ENCODE assay signal across 11 cellular contexts in the genomic region with DNA sequence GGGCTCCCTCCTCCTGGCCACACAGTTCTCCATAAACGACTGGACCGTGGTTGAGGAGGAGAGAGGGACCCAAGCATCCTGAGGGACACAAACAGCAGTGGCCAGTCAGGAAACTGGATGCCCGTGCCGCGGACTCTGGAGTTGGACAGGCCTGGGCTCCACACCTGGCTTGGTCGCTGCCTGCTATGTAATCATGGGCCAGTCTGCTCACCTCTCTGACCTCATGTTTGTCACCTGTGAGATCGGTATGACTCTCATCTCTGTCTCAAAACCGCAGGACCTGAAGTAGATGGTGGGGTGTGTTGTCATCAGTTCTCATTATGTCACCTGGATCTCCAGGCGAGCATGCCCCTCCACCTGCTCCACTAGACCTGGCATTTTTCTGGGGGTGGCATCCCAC. TPM values are rescaled to one million over a fixed set of nuclear protein-coding genes. Genes with fewer than 3 reads are reported as not detected.
A peak's percentile ranks its signal among the peaks of the same experiment; 100 is the strongest.
DNase-seq lines count a peak whose midpoint lies in the region; ATAC-seq and TF ChIP-seq lines count a peak whose summit lies in the region.
"Had no signal": no experiment of that assay in that cellular context is flagged by ENCODE, and none has a peak within 500 bp of the region (broad histone marks: within the 10 kb centered on the region; RNA-seq: fewer than 3 reads in every experiment).

No MANE protein-coding gene starts in this region.

- TF ChIP-seq POLR2A in sigmoid colon (IDR thresholded peaks at IDR 0.05): no peak

- CTCF ChIA-PET in CD8-positive, alpha-beta T cell (lab: Charles Lee): interaction anchor here (1.6 kb wide), 1 partner anchor 26 kb away, joined by 3 read pairs; no protein-coding TSS in a partner anchor

- no peak for TF ChIP-seq EP300 in sigmoid colon (IDR thresholded peaks at IDR 0.05)

- peaks cover 22% of the 10 kb centered on the region for H3K4me1 ChIP-seq in CD8-positive, alpha-beta T cell (ENCODE audit: insufficient read depth, low read length)
- H3K4me1 ChIP-seq in sigmoid colon: peaks cover 0 to 74% (median 66%) of the 10 kb centered on the region in 4 donors

- no peaks in the 10 kb centered on the region for H3K36me3 Mint-ChIP-seq in CD8-positive, alpha-beta T cell

- WGBS in sigmoid colon, 2 donors: 79 to 86% methylated on average over 9 of the region's 9 CpGs

- no peak overlapping the region for H3K4me3 Mint-ChIP-seq in CD8-positive, alpha-beta T cell

- no peak overlapping the region for H3K27ac ChIP-seq in CD8-positive, alpha-beta T cell (ENCODE audit: low read depth, low read length)
- H3K27ac ChIP-seq in HL-60 (replicated peaks) (peak overlapping the region; percentile 92), dorsolateral prefrontal cortex (peak overlapping the region in 57 of 59 donors; percentile 90 to 100 (median 99)), sigmoid colon (peak overlapping the region; percentile 92 to 95 (median 94))

- peak; percentile 24 for ATAC-seq in CD8-positive, alpha-beta T cell
- no peak for ATAC-seq in HG03108 (IDR thresholded peaks at IDR 0.05; ENCODE audit: unreplicated experiment)
- no peak for ATAC-seq in GM18519 (IDR thresholded peaks at IDR 0.05; ENCODE audit: low FRiP score, unreplicated experiment)
- ATAC-seq in HG03469 (IDR thresholded peaks at IDR 0.05; ENCODE audit: unreplicated experiment): no peak
- ATAC-seq: PC-3 had no signal

- no peak overlapping the region for H3K4me3 ChIP-seq in CD8-positive, alpha-beta T cell (ENCODE audit: low read depth, low read length)
- H3K4me3 ChIP-seq in HL-60 (replicated peaks; ENCODE audit: insufficient read depth, low read length) (no peak overlapping the region), dorsolateral prefrontal cortex (no peak overlapping the region), sigmoid colon (no peak overlapping the region)
- H3K4me3 ChIP-seq: HAP-1 had no signal

- TF ChIP-seq CTCF in CD8-positive, alpha-beta T cell (IDR thresholded peaks at IDR 0.05): no peak
- TF ChIP-seq CTCF in HL-60 (IDR thresholded peaks at IDR 0.05; ENCODE audit: insufficient read depth, low read length): no peak
- no peak for TF ChIP-seq CTCF in dorsolateral prefrontal cortex (IDR thresholded peaks at IDR 0.05 in 54 of 56, conservative IDR thresholded peaks at IDR 0.05 in 2 of 56; ENCODE audit: low read depth in 1 of 56, partially characterized antibody in 56 of 56)
- no peak for TF ChIP-seq CTCF in sigmoid colon (IDR thresholded peaks at IDR 0.05)

- no peaks in the 10 kb centered on the region for H3K9me3 ChIP-seq in CD8-positive, alpha-beta T cell (ENCODE audit: low read length)
- no peaks in the 10 kb centered on the region for H3K9me3 ChIP-seq in sigmoid colon
- H3K9me3 ChIP-seq: HAP-1 had no signal

- intact Hi-C loops in CD8-positive, alpha-beta T cell (cut with DNase I, micrococcal nuclease): no loop called here
- intact Hi-C loops in dorsolateral prefrontal cortex (cut with DNase I) (no loop called here), sigmoid colon (cut with DNase I) (no loop called here)

- H3K27me3 ChIP-seq in CD8-positive, alpha-beta T cell (ENCODE audit: insufficient read depth, low read length): no peaks in the 10 kb centered on the region
- no peaks in the 10 kb centered on the region for H3K27me3 ChIP-seq in HL-60 (ENCODE audit: insufficient read depth, poor library complexity, severe bottlenecking)
- H3K27me3 ChIP-seq in dorsolateral prefrontal cortex: no peaks in the 10 kb centered on the region
- H3K27me3 ChIP-seq in sigmoid colon: no peaks in the 10 kb centered on the region

- no peaks in the 10 kb centered on the region for H3K9me3 Mint-ChIP-seq in CD8-positive, alpha-beta T cell

- H3K4me1 Mint-ChIP-seq in CD8-positive, alpha-beta T cell (ENCODE audit: low read depth): peaks cover 45% of the 10 kb centered on the region

- POLR2A ChIA-PET in CD8-positive, alpha-beta T cell (lab: Charles Lee): interaction anchor here (1.0 kb wide), 1 partner anchor 8 kb away, joined by 3 read pairs; no protein-coding TSS in a partner anchor

- H3K27me3 Mint-ChIP-seq in CD8-positive, alpha-beta T cell (ENCODE audit: low read depth): peaks cover 3% of the 10 kb centered on the region

- no peaks in the 10 kb centered on the region for H3K36me3 ChIP-seq in CD8-positive, alpha-beta T cell (ENCODE audit: insufficient read depth, low read length)
- no peaks in the 10 kb centered on the region for H3K36me3 ChIP-seq in sigmoid colon
- H3K36me3 ChIP-seq: HAP-1 had no signal

- peak overlapping the region; percentile 9 for H3K27ac Mint-ChIP-seq in CD8-positive, alpha-beta T cell

- no peak for DNase-seq in CD8-positive, alpha-beta T cell
- DNase-seq in HL-60 (ENCODE audit: low read depth in 1 of 2, low spot score in 1 of 2) (no peak), dorsolateral prefrontal cortex (peak in 1 of 10 donors; percentile 6), sigmoid colon (no peak)
- no peak for DNase-seq in activated naive CD4-positive, alpha-beta T cell (lab: John Stamatoyannopoulos, UW)
- DNase-seq: NCI-H2107, PC-3 had no signal

RNA-seq across cellular contexts. Expression of gene CXXC5, which starts 14.5 kb away (rescaled TPM):
- 1 to 10 TPM; 4.1 to 4.7 TPM for total RNA-seq in CD8-positive, alpha-beta T cell
- total RNA-seq in dorsolateral prefrontal cortex: 100 to 1,000 TPM in 83 of 120 experiments, 10 to 100 TPM in 37; 79.1 to 229 (median 108) TPM
- total RNA-seq in sigmoid colon: 10 to 100 TPM; 16.7 to 25.3 (median 18.5) TPM
- 10 to 100 TPM; 15.7 to 30.0 (median 28.1) TPM for polyA plus RNA-seq in sigmoid colon
